In genomic region chr5:132771559-132771998, GRCh38 we compare ENCODE assay signal across 10 cellular contexts. TPM values are rescaled to one million over a fixed set of nuclear protein-coding genes. Genes with fewer than 3 reads are reported as not detected.
DNase-seq lines count a peak whose midpoint lies in the region; ATAC-seq and TF ChIP-seq lines count a peak whose summit lies in the region.
"Had no signal": no experiment of that assay in that cellular context is flagged by ENCODE, and none has a peak within 500 bp of the region (broad histone marks: within the 10 kb centered on the region; RNA-seq: fewer than 3 reads in every experiment).

No MANE protein-coding gene starts in this region.

- H3K27me3 ChIP-seq in right cardiac atrium (ENCODE audit: control insufficient read depth, insufficient read depth) (no peaks in the 10 kb centered on the region), skeletal muscle satellite cell (ENCODE audit: control insufficient read depth, insufficient read depth, low read length) (no peaks in the 10 kb centered on the region)

- H3K9ac ChIP-seq in skeletal muscle satellite cell (ENCODE audit: low read depth, low read length), result peak overlapping the region; percentile 11

- intact Hi-C loops in right cardiac atrium (cut with DNase I), result no loop called here

- H3K9me3 ChIP-seq in right cardiac atrium (ENCODE audit: control insufficient read depth, low read length) (no peaks in the 10 kb centered on the region), skeletal muscle satellite cell (replicated peaks; ENCODE audit: low read length) (no peaks in the 10 kb centered on the region)

- no peak overlapping the region for H3K4me3 ChIP-seq in cardiac fibroblast (replicated peaks in 1 of 2; ENCODE audit: low read depth in 2 of 2, low read length in 2 of 2)
- H3K4me3 ChIP-seq in right cardiac atrium (ENCODE audit: low read length), result no peak overlapping the region
- H3K4me3 ChIP-seq in skeletal muscle satellite cell (ENCODE audit: low read length), result no peak overlapping the region

- WGBS in right cardiac atrium, result 27% methylated on average over 8 of the region's 8 CpGs

- peak; percentile 18 to 42 for ATAC-seq in right cardiac atrium

- H3K36me3 ChIP-seq in skeletal muscle satellite cell (ENCODE audit: insufficient read depth, low read length), result no peaks in the 10 kb centered on the region

- peaks cover 43% of the 10 kb centered on the region for H3K4me1 ChIP-seq in right cardiac atrium (ENCODE audit: control insufficient read depth, insufficient read depth, low read length)
- H3K4me1 ChIP-seq in skeletal muscle satellite cell (ENCODE audit: control insufficient read depth, insufficient read depth, low read length), result peaks cover 58% of the 10 kb centered on the region

- no peak for TF ChIP-seq CTCF in cardiac fibroblast (IDR thresholded peaks at IDR 0.05; ENCODE audit: low read depth, low read length)

- peak overlapping the region; percentile 37 for H3K27ac ChIP-seq in right cardiac atrium (ENCODE audit: low read length)

- DNase-seq in GM04503 (ENCODE audit: low read depth), result peak; percentile 70
- DNase-seq in cardiac fibroblast (ENCODE audit: low read depth in 2 of 2), result peak; percentile 40 to 86
- peak; percentile 47 to 81 (median 74) for DNase-seq in right cardiac atrium
- DNase-seq in activated gamma-delta T cell treated with Interleukin-2 at 50 U/mL for 16 hours, result no peak
- DNase-seq in cerebellar nuclear complex (lab: John Stamatoyannopoulos, UW), result no peak
- DNase-seq in globus pallidus (ENCODE audit: low spot score), result no peak
- DNase-seq in activated CD8-positive, alpha-beta memory T cell treated with anti-CD3 and anti-CD28 coated beads, Interleukin-2, amount 50 U/mL, for 48 hours, result no peak
- DNase-seq: activated CD4-positive, alpha-beta T cell treated with anti-CD3 and anti-CD28 coated beads, Interleukin-2, amount 50 U/mL, for 4 hours; DMS53 had no signal

- no peak overlapping the region for H3K4me2 ChIP-seq in skeletal muscle satellite cell (ENCODE audit: low read length)

RNA-seq across cellular contexts. Expression of gene SEPTIN8, which starts 5.5 kb away (rescaled TPM):
- total RNA-seq in right cardiac atrium, result 10 to 100 TPM; 25.8 to 33.7 (median 31.0) TPM
- polyA plus RNA-seq in right cardiac atrium, result 17.7 TPM
- 24.7 and 30.4 TPM in 2 replicates for total RNA-seq in skeletal muscle satellite cell (2012; rRNA removed)

RNA-seq across cellular contexts. Expression of gene CCNI2, which starts 24.4 kb away (rescaled TPM):
- under 1 TPM in 1 of 4 donors, not detected in 3; 0.09 TPM for total RNA-seq in right cardiac atrium
- 0.14 TPM for polyA plus RNA-seq in right cardiac atrium
- total RNA-seq in skeletal muscle satellite cell (2012; rRNA removed), result not detected in 2 replicates

RNA-seq across cellular contexts. Expression of gene KIF3A, which starts 34.2 kb away (rescaled TPM):
- 1 to 10 TPM; 7.4 to 9.8 (median 9.2) TPM for total RNA-seq in right cardiac atrium
- polyA plus RNA-seq in right cardiac atrium, result 4.2 TPM
- 4.8 and 5.2 TPM in 2 replicates for total RNA-seq in skeletal muscle satellite cell (2012; rRNA removed)

RNA-seq across cellular contexts. Expression of gene SOWAHA, which starts 41.5 kb away (rescaled TPM):
- total RNA-seq in right cardiac atrium, result under 1 TPM in 1 of 4 donors, not detected in 3; 0.11 TPM
- polyA plus RNA-seq in right cardiac atrium, result 0.05 TPM
- not detected in 2 replicates for total RNA-seq in skeletal muscle satellite cell (2012; rRNA removed)

RNA-seq across cellular contexts. Expression of gene SHROOM1, which starts 58.9 kb away (rescaled TPM):
- total RNA-seq in right cardiac atrium, result 1 to 10 TPM; 2.9 to 5.3 (median 4.2) TPM
- polyA plus RNA-seq in right cardiac atrium, result 2.9 TPM
- total RNA-seq in skeletal muscle satellite cell (2012; rRNA removed), result 2.4 and 20.5 TPM in 2 replicates

Comparison
In these comparisons a context has a peak if more than half of its experiments do, and no peak if none do; other contexts are left out.
1. DNase-seq: peak in GM04503 (single experiment), cardiac fibroblast (2 of 2) and right cardiac atrium (3 of 3); none in activated gamma-delta T cell treated with Interleukin-2 at 50 U/mL for 16 hours (single experiment), cerebellar nuclear complex (0 of 2), globus pallidus (single experiment) and activated CD8-positive, alpha-beta memory T cell treated with anti-CD3 and anti-CD28 coated beads, Interleukin-2, amount 50 U/mL, for 48 hours (single experiment).